In genomic region chr1:2412395-2412772, GRCh38 we compare ENCODE assay signal across 1 cellular context.
TF ChIP-seq lines count a peak whose summit lies in the region.

Gene PEX10, minus strand, starts transcription at chr1:2412564. Its CDS starts 62 bp downstream, at chr1:2412502.

TF ChIP-seq in HEK293, 187 proteins besides CTCF, POLR2A, EP300 and RAD21 (continued from another document):
- TF ChIP-seq ZNF280C (tag by site-specific recombination; IDR thresholded peaks at IDR 0.05) (no peak), ZNF19 (tag by site-specific recombination; IDR thresholded peaks at IDR 0.05; ENCODE audit: low read depth) (no peak), ZNF830 (tag by site-specific recombination; IDR thresholded peaks at IDR 0.05; ENCODE audit: low read depth) (no peak), ZNF391 (tag by site-specific recombination; IDR thresholded peaks at IDR 0.05; ENCODE audit: borderline replicate concordance, low read depth) (no peak), ZNF37A (tag by site-specific recombination; IDR thresholded peaks at IDR 0.05) (no peak), ZNF747 (tag by site-specific recombination; IDR thresholded peaks at IDR 0.05) (no peak), EGR2 (tag by site-specific recombination; IDR thresholded peaks at IDR 0.05; ENCODE audit: low read depth) (0 out of 2 replicates have a peak, but pooled peaks have one; percentile 4), KLF8 (tag by site-specific recombination; IDR thresholded peaks at IDR 0.05) (peak; percentile 94), ZNF155 (tag by site-specific recombination; IDR thresholded peaks at IDR 0.05) (no peak), ZNF624 (tag by site-specific recombination; IDR thresholded peaks at IDR 0.05) (no peak), ATF2 (tag by site-specific recombination; IDR thresholded peaks at IDR 0.05; ENCODE audit: low read depth) (no peak), ZNF248 (tag by site-specific recombination; IDR thresholded peaks at IDR 0.05) (no peak), ZNF677 (tag by site-specific recombination; IDR thresholded peaks at IDR 0.05) (no peak), ZNF473 (tag by site-specific recombination; IDR thresholded peaks at IDR 0.05) (no peak), KLF9 (tag by site-specific recombination; IDR thresholded peaks at IDR 0.05; ENCODE audit: low read depth) (peak; percentile 96), ZSCAN30 (tag by site-specific recombination; IDR thresholded peaks at IDR 0.05) (peak; percentile 47; the same call in 1 of the 2 replicates), PBX3 (CRISPR knock-in tag; IDR thresholded peaks at IDR 0.05) (peak; percentile 43), AEBP2 (tag by site-specific recombination; IDR thresholded peaks at IDR 0.05; ENCODE audit: borderline replicate concordance) (no peak), KLF1 (tag by site-specific recombination; IDR thresholded peaks at IDR 0.05) (peak; percentile 74; the same call in 1 of the 2 replicates), GFI1B (tag by site-specific recombination; IDR thresholded peaks at IDR 0.05) (no peak)
- TF ChIP-seq, protein P1, sequence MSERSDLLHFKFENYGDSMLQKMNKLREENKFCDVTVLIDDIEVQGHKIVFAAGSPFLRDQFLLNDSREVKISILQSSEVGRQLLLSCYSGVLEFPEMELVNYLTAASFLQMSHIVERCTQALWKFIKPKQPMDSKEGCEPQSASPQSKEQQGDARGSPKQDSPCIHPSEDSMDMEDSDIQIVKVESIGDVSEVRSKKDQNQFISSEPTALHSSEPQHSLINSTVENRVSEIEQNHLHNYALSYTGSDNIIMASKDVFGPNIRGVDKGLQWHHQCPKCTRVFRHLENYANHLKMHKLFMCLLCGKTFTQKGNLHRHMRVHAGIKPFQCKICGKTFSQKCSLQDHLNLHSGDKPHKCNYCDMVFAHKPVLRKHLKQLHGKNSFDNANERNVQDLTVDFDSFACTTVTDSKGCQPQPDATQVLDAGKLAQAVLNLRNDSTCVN (tag by site-specific recombination; optimal IDR thresholded peaks at IDR 0.05): peak; percentile 19
TF ChIP-seq in HEK293: peak in this region for 11.
